8 cellular contexts compared by ENCODE assay signal in the genomic region with DNA sequence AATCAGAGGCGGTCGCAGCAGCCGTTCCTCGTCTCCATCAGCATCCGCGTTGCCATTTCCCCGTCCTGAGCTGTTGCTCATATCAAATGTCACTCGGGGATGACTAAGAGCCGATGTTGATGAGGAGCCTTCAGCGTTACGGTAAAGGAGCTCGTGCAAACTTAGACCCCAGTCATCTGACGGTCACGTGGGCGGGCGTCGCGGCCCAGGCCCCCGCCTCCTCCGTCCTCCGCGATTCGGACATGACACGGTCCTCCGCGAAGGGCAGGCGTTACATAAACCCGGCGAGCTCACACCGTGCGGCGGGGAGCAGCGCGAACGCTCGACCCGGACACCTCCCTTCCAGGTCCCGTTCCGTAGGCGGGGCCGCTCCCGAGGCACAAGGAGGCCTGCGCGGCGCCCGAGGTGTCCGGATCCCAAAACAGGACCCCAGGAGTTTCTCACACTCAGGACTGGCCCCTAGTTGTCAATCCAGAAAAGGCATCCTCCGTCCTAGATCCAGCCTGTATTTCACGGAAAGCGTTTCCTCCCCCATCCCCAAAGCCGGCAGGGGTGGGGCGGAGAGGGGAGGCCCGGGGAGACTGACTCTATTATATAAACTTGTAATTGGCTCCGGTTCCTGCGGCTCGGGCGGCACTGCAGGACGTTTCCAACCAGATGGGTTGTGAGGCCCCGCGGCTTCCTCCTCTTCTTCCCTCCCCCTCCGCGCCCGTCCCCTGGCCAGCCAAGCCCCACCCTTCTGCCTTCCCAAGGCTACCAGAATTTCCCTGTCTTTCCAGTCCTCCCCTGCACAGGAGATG.
DNase-seq lines count a peak whose midpoint lies in the region; ATAC-seq lines count a peak whose summit lies in the region.

No MANE protein-coding gene starts in this region.

- ATAC-seq in T-cell (replicated peaks in 1 of 4) (peak; percentile 60 to 84 (median 67)), HG02840 (IDR thresholded peaks at IDR 0.05; ENCODE audit: low FRiP score, unreplicated experiment) (no peak), GM18907 (IDR thresholded peaks at IDR 0.05; ENCODE audit: unreplicated experiment) (no peak)

- H3K4me3 Mint-ChIP-seq in T-cell: peak overlapping the region; percentile 79 to 88 (median 85)

- H3K4me1 Mint-ChIP-seq in T-cell: peaks cover 21 to 24% (median 24%) of the 10 kb centered on the region in 3 donors

- peak overlapping the region in 1 of 2 donors; percentile 65 for H3K27ac Mint-ChIP-seq in T-cell

- POLR2A ChIA-PET in T-cell (lab: Charles Lee): no interaction called here

- no peaks in the 10 kb centered on the region for H3K9me3 Mint-ChIP-seq in T-cell

- CTCF ChIA-PET in T-cell (lab: Charles Lee): interaction anchor here in 1 of 2 donors (0.7 kb wide), 1 partner anchor 197 kb away, joined by 5 read pairs; no protein-coding TSS in a partner anchor

- H3K36me3 Mint-ChIP-seq in T-cell: no peaks in the 10 kb centered on the region

- H3K27me3 Mint-ChIP-seq in T-cell: peaks cover 41 to 43% of the 10 kb centered on the region in 2 donors

- DNase-seq in H4 (ENCODE audit: low spot score): peak; percentile 91
- peak in 14 of 34 experiments; percentile 1 to 18 (median 6) for DNase-seq in T-cell
- DNase-seq in T47D (ENCODE audit: low read depth in 1 of 2, low spot score in 1 of 2): peak; percentile 32 to 38
- peak; percentile 72 for DNase-seq in iPS-NIHi11 (ENCODE audit: low spot score)
- peak; percentile 26 for DNase-seq in skeletal muscle cell (ENCODE audit: low read depth)
- DNase-seq in GDM1 (lab: John Stamatoyannopoulos, UW): no peak

- peak overlapping the region; percentile 60 for H3K4me3 ChIP-seq in skeletal muscle cell (ENCODE audit: low read depth, low read length)

- in situ Hi-C loops in T47D (cut with HindIII; ENCODE audit: low pct_unique_long_range_greater_than_20kb, low sequenced_read_pairs): no loop called here

Comparison
In these comparisons a context has a peak if more than half of its experiments do, and no peak if none do; other contexts are left out.
1. ATAC-seq: peak in T-cell (4 of 4); none in HG02840 (single experiment) and GM18907 (single experiment).